Comparison of ENCODE assay signal across 2 cellular contexts in genomic region chr20:63073051-63073737, GRCh38.
A peak's percentile ranks its signal among the peaks of the same experiment; 100 is the strongest.
TF ChIP-seq lines count a peak whose summit lies in the region.

No MANE protein-coding gene starts in this region.

TF ChIP-seq in HEK293, 187 proteins besides CTCF, POLR2A, EP300 and RAD21 (continued from another document):
- peak; percentile 43 for TF ChIP-seq GLIS2 (tag by site-specific recombination; IDR thresholded peaks at IDR 0.05)
- no peak for TF ChIP-seq ZBTB26 (tag by site-specific recombination; optimal IDR thresholded peaks at IDR 0.05)
- peak; percentile 96 for TF ChIP-seq GLIS1 (tag by site-specific recombination; IDR thresholded peaks at IDR 0.05)

TF ChIP-seq in HepG2, 621 proteins besides CTCF, POLR2A, EP300 and RAD21 (continued from another document):
- TF ChIP-seq AGO1 (IDR thresholded peaks at IDR 0.05; ENCODE audit: low read depth, low read length, poor library complexity, severe bottlenecking) (peak; percentile 7), ZNF292 (CRISPR knock-in tag; IDR thresholded peaks at IDR 0.05; ENCODE audit: borderline replicate concordance, low read depth) (no peak), ZNF317 (CRISPR knock-in tag; IDR thresholded peaks at IDR 0.05) (no peak)
